In genomic region chr15:45200799-45201556, GRCh38 we compare ENCODE assay signal across 1 cellular context.
TF ChIP-seq lines count a peak whose summit lies in the region.

No MANE protein-coding gene starts in this region.

TF ChIP-seq in HEK293, 187 proteins besides CTCF, POLR2A, EP300 and RAD21 (continued from another document):
- TF ChIP-seq ZNF274 (IDR thresholded peaks at IDR 0.05; ENCODE audit: low read length) (no peak), ZNF274 (tag by site-specific recombination; IDR thresholded peaks at IDR 0.05; ENCODE audit: borderline replicate concordance) (no peak), ZFP69B (tag by site-specific recombination; IDR thresholded peaks at IDR 0.05) (peak; percentile 58), IKZF3 (tag by site-specific recombination; IDR thresholded peaks at IDR 0.05) (peak; percentile 92), ZNF548 (tag by site-specific recombination; IDR thresholded peaks at IDR 0.05) (no peak), ZBTB10 (tag by site-specific recombination; IDR thresholded peaks at IDR 0.05) (no peak), ZNF335 (tag by site-specific recombination; conservative IDR thresholded peaks at IDR 0.05) (peak; percentile 67), REPIN1 (tag by site-specific recombination; IDR thresholded peaks at IDR 0.05; ENCODE audit: low read depth) (no peak), ZNF629 (tag by site-specific recombination; IDR thresholded peaks at IDR 0.05) (peak; percentile 14; the same call in 1 of the 2 replicates), ZNF266 (tag by site-specific recombination; IDR thresholded peaks at IDR 0.05; ENCODE audit: low read depth) (no peak), ZNF777 (tag by site-specific recombination; IDR thresholded peaks at IDR 0.05; ENCODE audit: borderline replicate concordance) (0 out of 2 replicates have a peak, but pooled peaks have one; percentile 22), ZNF654 (tag by site-specific recombination; IDR thresholded peaks at IDR 0.05; ENCODE audit: low read depth) (0 out of 2 replicates have a peak, but pooled peaks have one; percentile 4), ZNF529 (tag by site-specific recombination; IDR thresholded peaks at IDR 0.05; ENCODE audit: insufficient replicate concordance) (no peak)
- TF ChIP-seq, protein P1, sequence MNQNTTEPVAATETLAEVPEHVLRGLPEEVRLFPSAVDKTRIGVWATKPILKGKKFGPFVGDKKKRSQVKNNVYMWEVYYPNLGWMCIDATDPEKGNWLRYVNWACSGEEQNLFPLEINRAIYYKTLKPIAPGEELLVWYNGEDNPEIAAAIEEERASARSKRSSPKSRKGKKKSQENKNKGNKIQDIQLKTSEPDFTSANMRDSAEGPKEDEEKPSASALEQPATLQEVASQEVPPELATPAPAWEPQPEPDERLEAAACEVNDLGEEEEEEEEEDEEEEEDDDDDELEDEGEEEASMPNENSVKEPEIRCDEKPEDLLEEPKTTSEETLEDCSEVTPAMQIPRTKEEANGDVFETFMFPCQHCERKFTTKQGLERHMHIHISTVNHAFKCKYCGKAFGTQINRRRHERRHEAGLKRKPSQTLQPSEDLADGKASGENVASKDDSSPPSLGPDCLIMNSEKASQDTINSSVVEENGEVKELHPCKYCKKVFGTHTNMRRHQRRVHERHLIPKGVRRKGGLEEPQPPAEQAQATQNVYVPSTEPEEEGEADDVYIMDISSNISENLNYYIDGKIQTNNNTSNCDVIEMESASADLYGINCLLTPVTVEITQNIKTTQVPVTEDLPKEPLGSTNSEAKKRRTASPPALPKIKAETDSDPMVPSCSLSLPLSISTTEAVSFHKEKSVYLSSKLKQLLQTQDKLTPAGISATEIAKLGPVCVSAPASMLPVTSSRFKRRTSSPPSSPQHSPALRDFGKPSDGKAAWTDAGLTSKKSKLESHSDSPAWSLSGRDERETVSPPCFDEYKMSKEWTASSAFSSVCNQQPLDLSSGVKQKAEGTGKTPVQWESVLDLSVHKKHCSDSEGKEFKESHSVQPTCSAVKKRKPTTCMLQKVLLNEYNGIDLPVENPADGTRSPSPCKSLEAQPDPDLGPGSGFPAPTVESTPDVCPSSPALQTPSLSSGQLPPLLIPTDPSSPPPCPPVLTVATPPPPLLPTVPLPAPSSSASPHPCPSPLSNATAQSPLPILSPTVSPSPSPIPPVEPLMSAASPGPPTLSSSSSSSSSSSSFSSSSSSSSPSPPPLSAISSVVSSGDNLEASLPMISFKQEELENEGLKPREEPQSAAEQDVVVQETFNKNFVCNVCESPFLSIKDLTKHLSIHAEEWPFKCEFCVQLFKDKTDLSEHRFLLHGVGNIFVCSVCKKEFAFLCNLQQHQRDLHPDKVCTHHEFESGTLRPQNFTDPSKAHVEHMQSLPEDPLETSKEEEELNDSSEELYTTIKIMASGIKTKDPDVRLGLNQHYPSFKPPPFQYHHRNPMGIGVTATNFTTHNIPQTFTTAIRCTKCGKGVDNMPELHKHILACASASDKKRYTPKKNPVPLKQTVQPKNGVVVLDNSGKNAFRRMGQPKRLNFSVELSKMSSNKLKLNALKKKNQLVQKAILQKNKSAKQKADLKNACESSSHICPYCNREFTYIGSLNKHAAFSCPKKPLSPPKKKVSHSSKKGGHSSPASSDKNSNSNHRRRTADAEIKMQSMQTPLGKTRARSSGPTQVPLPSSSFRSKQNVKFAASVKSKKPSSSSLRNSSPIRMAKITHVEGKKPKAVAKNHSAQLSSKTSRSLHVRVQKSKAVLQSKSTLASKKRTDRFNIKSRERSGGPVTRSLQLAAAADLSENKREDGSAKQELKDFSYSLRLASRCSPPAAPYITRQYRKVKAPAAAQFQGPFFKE (tag by site-specific recombination; IDR thresholded peaks at IDR 0.05; ENCODE audit: borderline replicate concordance): no peak
- TF ChIP-seq, protein P2, sequence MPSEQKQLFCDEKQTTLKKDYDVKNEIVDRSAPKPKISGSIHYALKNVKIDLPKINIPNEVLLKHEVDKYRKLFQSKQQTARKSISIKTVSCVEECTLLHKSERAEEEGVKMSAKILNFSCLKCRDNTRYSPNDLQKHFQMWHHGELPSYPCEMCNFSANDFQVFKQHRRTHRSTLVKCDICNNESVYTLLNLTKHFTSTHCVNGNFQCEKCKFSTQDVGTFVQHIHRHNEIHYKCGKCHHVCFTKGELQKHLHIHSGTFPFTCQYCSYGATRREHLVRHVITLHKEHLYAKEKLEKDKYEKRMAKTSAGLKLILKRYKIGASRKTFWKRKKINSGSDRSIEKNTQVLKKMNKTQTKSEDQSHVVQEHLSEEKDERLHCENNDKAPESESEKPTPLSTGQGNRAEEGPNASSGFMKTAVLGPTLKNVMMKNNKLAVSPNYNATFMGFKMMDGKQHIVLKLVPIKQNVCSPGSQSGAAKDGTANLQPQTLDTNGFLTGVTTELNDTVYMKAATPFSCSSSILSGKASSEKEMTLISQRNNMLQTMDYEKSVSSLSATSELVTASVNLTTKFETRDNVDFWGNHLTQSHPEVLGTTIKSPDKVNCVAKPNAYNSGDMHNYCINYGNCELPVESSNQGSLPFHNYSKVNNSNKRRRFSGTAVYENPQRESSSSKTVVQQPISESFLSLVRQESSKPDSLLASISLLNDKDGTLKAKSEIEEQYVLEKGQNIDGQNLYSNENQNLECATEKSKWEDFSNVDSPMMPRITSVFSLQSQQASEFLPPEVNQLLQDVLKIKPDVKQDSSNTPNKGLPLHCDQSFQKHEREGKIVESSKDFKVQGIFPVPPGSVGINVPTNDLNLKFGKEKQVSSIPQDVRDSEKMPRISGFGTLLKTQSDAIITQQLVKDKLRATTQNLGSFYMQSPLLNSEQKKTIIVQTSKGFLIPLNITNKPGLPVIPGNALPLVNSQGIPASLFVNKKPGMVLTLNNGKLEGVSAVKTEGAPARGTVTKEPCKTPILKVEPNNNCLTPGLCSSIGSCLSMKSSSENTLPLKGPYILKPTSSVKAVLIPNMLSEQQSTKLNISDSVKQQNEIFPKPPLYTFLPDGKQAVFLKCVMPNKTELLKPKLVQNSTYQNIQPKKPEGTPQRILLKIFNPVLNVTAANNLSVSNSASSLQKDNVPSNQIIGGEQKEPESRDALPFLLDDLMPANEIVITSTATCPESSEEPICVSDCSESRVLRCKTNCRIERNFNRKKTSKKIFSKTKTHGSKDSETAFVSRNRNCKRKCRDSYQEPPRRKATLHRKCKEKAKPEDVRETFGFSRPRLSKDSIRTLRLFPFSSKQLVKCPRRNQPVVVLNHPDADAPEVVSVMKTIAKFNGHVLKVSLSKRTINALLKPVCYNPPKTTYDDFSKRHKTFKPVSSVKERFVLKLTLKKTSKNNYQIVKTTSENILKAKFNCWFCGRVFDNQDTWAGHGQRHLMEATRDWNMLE (tag by site-specific recombination; conservative IDR thresholded peaks at IDR 0.05; ENCODE audit: low read depth): no peak
